In the genomic region with DNA sequence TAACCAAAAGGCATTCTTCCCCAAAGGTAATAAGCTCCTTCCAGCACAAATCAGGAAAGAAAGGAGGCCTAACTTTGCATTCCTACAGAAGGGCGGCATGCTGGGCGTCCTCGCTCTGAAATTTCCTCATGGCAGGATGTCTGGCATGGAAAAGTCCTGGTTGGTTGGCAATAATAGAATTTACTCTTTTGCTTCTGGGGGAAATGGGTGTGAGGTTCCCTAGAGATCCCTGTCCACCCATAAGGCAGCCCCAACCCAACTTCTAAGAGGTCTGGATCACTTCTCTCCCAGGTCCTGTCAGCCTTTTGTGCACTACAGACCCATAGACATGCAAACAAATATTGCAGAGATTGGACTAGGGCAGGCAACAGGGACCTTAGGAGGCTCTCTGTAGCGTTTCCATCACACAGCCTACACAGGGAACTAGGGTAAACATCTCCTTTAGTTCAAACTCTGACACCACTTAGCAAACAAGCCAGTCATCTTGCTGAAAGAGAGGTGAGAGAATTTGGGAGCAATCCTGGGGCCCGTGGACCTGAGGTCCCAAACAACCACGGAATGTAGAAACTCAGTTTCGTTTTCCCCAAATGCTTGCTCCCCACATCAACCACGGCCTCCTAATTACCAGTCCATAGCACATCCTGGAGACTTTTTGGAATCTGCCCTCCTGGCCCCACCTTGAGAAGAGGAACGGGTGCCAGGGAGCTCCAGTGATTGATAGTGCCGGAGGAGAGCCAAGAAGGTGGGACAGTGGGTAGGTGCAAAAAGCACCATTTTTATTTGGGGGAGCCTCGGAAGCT, we compare ENCODE assay signal across 21 cellular contexts. TPM values are rescaled to one million over a fixed set of nuclear protein-coding genes. Genes with fewer than 3 reads are reported as not detected.
"Had no signal": no experiment of that assay in that cellular context is flagged by ENCODE, and none has a peak within 500 bp of the region (broad histone marks: within the 10 kb centered on the region; RNA-seq: fewer than 3 reads in every experiment).

No MANE protein-coding gene starts in this region.

- H3K36me3 ChIP-seq: colonic mucosa, gastrocnemius medialis, heart right ventricle, prostate gland, sigmoid colon, tibial nerve had no signal

- ATAC-seq: activated CD4-positive, alpha-beta T cell treated with anti-CD3 and anti-CD28 coated beads for 36 hours; gastrocnemius medialis; heart right ventricle; stimulated activated naive B cell treated with anti-CD40 and anti-IgM and Interleukin-4, amounts not matched to agents 10 μg/mL and 1 μg/mL and 100 μg/mL, for 72 hours had no signal

- DNase-seq: activated CD4-positive, alpha-beta T cell treated with anti-CD3 and anti-CD28 coated beads for 36 hours; activated T-cell treated with anti-CD3 and anti-CD28 coated beads for 4 hours; colonic mucosa; effector memory CD4-positive, alpha-beta T cell; gastrocnemius medialis; heart right ventricle; kidney glomerular epithelial cell; naive B cell; sigmoid colon; SK-N-SH; stimulated activated CD4-positive, alpha-beta T cell treated with anti-CD3 and anti-CD28 coated beads, Interleukin-2, amount 100 ng/mL, for 24 hours; stimulated activated naive B cell treated with anti-CD40 and anti-IgM and Interleukin-4, amounts not matched to agents 10 μg/mL and 1 μg/mL and 100 μg/mL, for 72 hours; T-helper 1 cell had no signal

- H3K27ac ChIP-seq: colonic mucosa, epithelial cell of prostate, gastrocnemius medialis, heart right ventricle, prostate gland, sigmoid colon, tibial nerve, VCaP had no signal

- H3K27ac Mint-ChIP-seq: activated CD4-positive, alpha-beta T cell treated with anti-CD3 and anti-CD28 coated beads for 36 hours; activated naive CD4-positive, alpha-beta T cell treated with anti-CD3 and anti-CD28 coated beads, Interleukin-2, amount 50 U/mL, for 24 hours; activated T-helper 2 cell treated with anti-CD3 and anti-CD28 coated beads, Interferon-gamma antibody, Interleukin-2, Interleukin-4, amounts not matched to agents 10 μg/mL and 5 μg/mL and 100 μg/mL, durations not matched to agents 14 hours and 24 hours and 36 hours; naive B cell had no signal

- H3K4me3 ChIP-seq: colonic mucosa, gastrocnemius medialis, heart right ventricle, lung, prostate gland, sigmoid colon, tibial nerve had no signal

- H3K4me1 ChIP-seq: colonic mucosa, gastrocnemius medialis, prostate gland had no signal

- H3K9ac ChIP-seq: SK-N-SH had no signal

- H3K9me3 ChIP-seq: colonic mucosa, gastrocnemius medialis, heart right ventricle, prostate gland, SK-N-SH had no signal

- H3K4me3 Mint-ChIP-seq: activated CD4-positive, alpha-beta T cell treated with anti-CD3 and anti-CD28 coated beads for 36 hours; activated naive CD4-positive, alpha-beta T cell treated with anti-CD3 and anti-CD28 coated beads, Interleukin-2, amount 50 U/mL, for 24 hours; naive B cell; stimulated activated naive B cell treated with anti-CD40 and anti-IgM and Interleukin-4, amounts not matched to agents 10 μg/mL and 1 μg/mL and 100 μg/mL, for 72 hours had no signal

RNA-seq across cellular contexts. Expression of a gene that starts 2.1 kb away (rescaled TPM):
- total RNA-seq: activated CD4-positive, alpha-beta T cell treated with anti-CD3 and anti-CD28 coated beads for 36 hours; activated T-helper 2 cell treated with anti-CD3 and anti-CD28 coated beads, Interferon-gamma antibody, Interleukin-2, Interleukin-4, amounts not matched to agents 10 μg/mL and 5 μg/mL and 100 μg/mL, durations not matched to agents 14 hours and 24 hours and 36 hours; bronchial epithelial cell; colonic mucosa; heart right ventricle; lung; prostate gland; sigmoid colon had no signal
- polyA plus RNA-seq: heart right ventricle, lung, sigmoid colon had no signal

RNA-seq across cellular contexts. Expression of a gene that starts 5.0 kb away (rescaled TPM):
- total RNA-seq: activated CD4-positive, alpha-beta T cell treated with anti-CD3 and anti-CD28 coated beads for 36 hours; activated T-helper 2 cell treated with anti-CD3 and anti-CD28 coated beads, Interferon-gamma antibody, Interleukin-2, Interleukin-4, amounts not matched to agents 10 μg/mL and 5 μg/mL and 100 μg/mL, durations not matched to agents 14 hours and 24 hours and 36 hours; bronchial epithelial cell; heart right ventricle; lung; prostate gland; sigmoid colon; tibial nerve had no signal
- polyA plus RNA-seq: heart right ventricle, sigmoid colon had no signal
